Comparison of ENCODE assay signal across 2 cellular contexts in the genomic region with DNA sequence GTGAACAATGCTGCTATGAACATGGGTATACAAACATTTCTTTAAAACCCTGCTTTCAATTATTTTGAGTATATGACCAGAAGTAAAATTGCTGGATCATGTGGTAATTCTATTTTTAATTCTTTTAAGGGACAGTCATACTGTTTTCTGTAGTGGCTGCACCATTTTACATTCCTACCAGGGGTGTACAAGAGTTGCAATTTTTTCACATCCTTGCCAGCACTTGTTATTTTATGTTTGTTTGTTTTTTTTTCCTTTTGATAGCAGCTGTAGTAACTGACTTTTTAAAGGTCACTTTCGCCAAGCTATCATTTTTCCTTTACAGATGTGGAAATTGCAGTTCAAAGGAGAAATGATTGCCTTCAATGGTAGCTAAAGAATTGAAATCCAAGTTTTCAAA.
A peak's percentile ranks its signal among the peaks of the same experiment; 100 is the strongest.
TF ChIP-seq lines count a peak whose summit lies in the region.

No MANE protein-coding gene starts in this region.

TF ChIP-seq in IMR-90, 13 proteins besides CTCF, POLR2A, EP300 and RAD21:
- TF ChIP-seq, protein P1, sequence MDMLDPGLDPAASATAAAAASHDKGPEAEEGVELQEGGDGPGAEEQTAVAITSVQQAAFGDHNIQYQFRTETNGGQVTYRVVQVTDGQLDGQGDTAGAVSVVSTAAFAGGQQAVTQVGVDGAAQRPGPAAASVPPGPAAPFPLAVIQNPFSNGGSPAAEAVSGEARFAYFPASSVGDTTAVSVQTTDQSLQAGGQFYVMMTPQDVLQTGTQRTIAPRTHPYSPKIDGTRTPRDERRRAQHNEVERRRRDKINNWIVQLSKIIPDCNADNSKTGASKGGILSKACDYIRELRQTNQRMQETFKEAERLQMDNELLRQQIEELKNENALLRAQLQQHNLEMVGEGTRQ (IDR thresholded peaks at IDR 0.05; ENCODE audit: low read depth, low read length) = no peak
- TF ChIP-seq FOS (IDR thresholded peaks at IDR 0.05; ENCODE audit: low read depth, low read length) (no peak), MXI1 (IDR thresholded peaks at IDR 0.05; ENCODE audit: borderline replicate concordance, low read depth, low read length) (no peak), CHD1 (IDR thresholded peaks at IDR 0.05; ENCODE audit: low read depth, low read length) (no peak), BHLHE40 (IDR thresholded peaks at IDR 0.05; ENCODE audit: low read depth, low read length) (no peak), RCOR1 (IDR thresholded peaks at IDR 0.05; ENCODE audit: insufficient replicate concordance, low read length) (no peak), NFE2L2 (IDR thresholded peaks at IDR 0.05; ENCODE audit: low read depth, low read length) (no peak), CEBPB (IDR thresholded peaks at IDR 0.05; ENCODE audit: low read depth, low read length) (no peak), RFX5 (IDR thresholded peaks at IDR 0.05; ENCODE audit: low read depth, low read length) (no peak), SMC3 (IDR thresholded peaks at IDR 0.05; ENCODE audit: low read depth, low read length) (no peak), MAFK (IDR thresholded peaks at IDR 0.05; ENCODE audit: low read depth, low read length) (no peak), MAZ (IDR thresholded peaks at IDR 0.05; ENCODE audit: borderline replicate concordance, low read depth, low read length) (no peak)
- TF ChIP-seq, protein P2, sequence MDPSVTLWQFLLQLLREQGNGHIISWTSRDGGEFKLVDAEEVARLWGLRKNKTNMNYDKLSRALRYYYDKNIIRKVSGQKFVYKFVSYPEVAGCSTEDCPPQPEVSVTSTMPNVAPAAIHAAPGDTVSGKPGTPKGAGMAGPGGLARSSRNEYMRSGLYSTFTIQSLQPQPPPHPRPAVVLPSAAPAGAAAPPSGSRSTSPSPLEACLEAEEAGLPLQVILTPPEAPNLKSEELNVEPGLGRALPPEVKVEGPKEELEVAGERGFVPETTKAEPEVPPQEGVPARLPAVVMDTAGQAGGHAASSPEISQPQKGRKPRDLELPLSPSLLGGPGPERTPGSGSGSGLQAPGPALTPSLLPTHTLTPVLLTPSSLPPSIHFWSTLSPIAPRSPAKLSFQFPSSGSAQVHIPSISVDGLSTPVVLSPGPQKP (IDR thresholded peaks at IDR 0.05; ENCODE audit: borderline replicate concordance, low read depth, low read length) = no peak

TF ChIP-seq in K562, 482 proteins besides CTCF, POLR2A, EP300 and RAD21:
- TF ChIP-seq, protein P3, sequence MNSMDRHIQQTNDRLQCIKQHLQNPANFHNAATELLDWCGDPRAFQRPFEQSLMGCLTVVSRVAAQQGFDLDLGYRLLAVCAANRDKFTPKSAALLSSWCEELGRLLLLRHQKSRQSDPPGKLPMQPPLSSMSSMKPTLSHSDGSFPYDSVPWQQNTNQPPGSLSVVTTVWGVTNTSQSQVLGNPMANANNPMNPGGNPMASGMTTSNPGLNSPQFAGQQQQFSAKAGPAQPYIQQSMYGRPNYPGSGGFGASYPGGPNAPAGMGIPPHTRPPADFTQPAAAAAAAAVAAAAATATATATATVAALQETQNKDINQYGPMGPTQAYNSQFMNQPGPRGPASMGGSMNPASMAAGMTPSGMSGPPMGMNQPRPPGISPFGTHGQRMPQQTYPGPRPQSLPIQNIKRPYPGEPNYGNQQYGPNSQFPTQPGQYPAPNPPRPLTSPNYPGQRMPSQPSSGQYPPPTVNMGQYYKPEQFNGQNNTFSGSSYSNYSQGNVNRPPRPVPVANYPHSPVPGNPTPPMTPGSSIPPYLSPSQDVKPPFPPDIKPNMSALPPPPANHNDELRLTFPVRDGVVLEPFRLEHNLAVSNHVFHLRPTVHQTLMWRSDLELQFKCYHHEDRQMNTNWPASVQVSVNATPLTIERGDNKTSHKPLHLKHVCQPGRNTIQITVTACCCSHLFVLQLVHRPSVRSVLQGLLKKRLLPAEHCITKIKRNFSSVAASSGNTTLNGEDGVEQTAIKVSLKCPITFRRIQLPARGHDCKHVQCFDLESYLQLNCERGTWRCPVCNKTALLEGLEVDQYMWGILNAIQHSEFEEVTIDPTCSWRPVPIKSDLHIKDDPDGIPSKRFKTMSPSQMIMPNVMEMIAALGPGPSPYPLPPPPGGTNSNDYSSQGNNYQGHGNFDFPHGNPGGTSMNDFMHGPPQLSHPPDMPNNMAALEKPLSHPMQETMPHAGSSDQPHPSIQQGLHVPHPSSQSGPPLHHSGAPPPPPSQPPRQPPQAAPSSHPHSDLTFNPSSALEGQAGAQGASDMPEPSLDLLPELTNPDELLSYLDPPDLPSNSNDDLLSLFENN (IDR thresholded peaks at IDR 0.05; ENCODE audit: low read depth in 2 of 2, low read length in 2 of 2) = no peak
- no peak for TF ChIP-seq EWSR1 (IDR thresholded peaks at IDR 0.05; ENCODE audit: borderline replicate concordance, low read depth, partially characterized antibody)
- TF ChIP-seq CHD4 (IDR thresholded peaks at IDR 0.05; ENCODE audit: insufficient read depth, insufficient replicate concordance, low read depth, low read length, poor library complexity, severe bottlenecking) = no peak
- peak; percentile 35 for TF ChIP-seq RBM25 (IDR thresholded peaks at IDR 0.05; ENCODE audit: low read depth, low read length, severe bottlenecking)
TF ChIP-seq in K562: peak in this region for 1.
